ENCODE assay signal across 17 cellular contexts in genomic region chr2:33123216-33123615, GRCh38.
DNase-seq lines count a peak whose midpoint lies in the region; ATAC-seq and TF ChIP-seq lines count a peak whose summit lies in the region.
"Had no signal": no experiment of that assay in that cellular context is flagged by ENCODE, and none has a peak within 500 bp of the region (broad histone marks: within the 10 kb centered on the region; RNA-seq: fewer than 3 reads in every experiment).

No MANE protein-coding gene starts in this region.

- H2BK120ac ChIP-seq in IMR-90 (ENCODE audit: low read depth, low read length), result no peak overlapping the region

- peaks cover 12 to 35% of the 10 kb centered on the region in 2 experiments for H3K79me1 ChIP-seq in IMR-90 (ENCODE audit: low read depth in 1 of 2, low read length in 2 of 2)

- POLR2A ChIA-PET in IMR-90 (lab: Charles Lee; ENCODE audit: unreplicated experiment), result no interaction called here

- H4K91ac ChIP-seq in IMR-90 (ENCODE audit: insufficient read depth, low read depth, low read length), result no peak overlapping the region

- peak overlapping the region; percentile 59; the same call in 1 of the 2 replicates for H2AK5ac ChIP-seq in IMR-90 (ENCODE audit: low read depth, low read length)

- H2BK5ac ChIP-seq in IMR-90 (ENCODE audit: low read depth, low read length, poor library complexity, severe bottlenecking), result no peak overlapping the region

- no peak overlapping the region for H4K8ac ChIP-seq in IMR-90 (ENCODE audit: low read depth in 2 of 2, low read length in 2 of 2)

- no peak for TF ChIP-seq RAD21 in IMR-90 (IDR thresholded peaks at IDR 0.05; ENCODE audit: low read length)

- TF ChIP-seq CTCF in IMR-90 (conservative IDR thresholded peaks at IDR 0.05; ENCODE audit: low read depth, low read length) (no peak), astrocyte of the cerebellum (IDR thresholded peaks at IDR 0.05; ENCODE audit: low read depth, low read length, missing control alignments) (no peak), fibroblast of mammary gland (conservative IDR thresholded peaks at IDR 0.05; ENCODE audit: control insufficient read depth, insufficient read depth, low read depth, low read length) (no peak), sigmoid colon (IDR thresholded peaks at IDR 0.05) (no peak)

- dilution Hi-C loops in IMR-90 (cut with HindIII; ENCODE audit: low sequenced_read_pairs, unreplicated experiment), result no loop called here

- no peak overlapping the region for H3K56ac ChIP-seq in IMR-90 (ENCODE audit: extremely low read depth, insufficient read depth, low read length)

- H3K9me3 ChIP-seq in IMR-90 (ENCODE audit: control insufficient read depth, insufficient read depth, low read length) (no peaks in the 10 kb centered on the region), sigmoid colon (no peaks in the 10 kb centered on the region)

- peak overlapping the region; percentile 37; the same call in 1 of the 2 replicates for H3K14ac ChIP-seq in IMR-90 (replicated peaks; ENCODE audit: low read depth, low read length)

- H2BK15ac ChIP-seq in IMR-90 (ENCODE audit: low read depth, low read length), result 0 out of 3 replicates have a peak overlapping the region, but pooled peaks have one; percentile 63

- H2AK9ac ChIP-seq in IMR-90 (replicated peaks; ENCODE audit: low read depth, low read length, poor library complexity), result no peak overlapping the region

- no peak overlapping the region for H4K5ac ChIP-seq in IMR-90 (ENCODE audit: low read depth, low read length)

- TF ChIP-seq EP300 in sigmoid colon (IDR thresholded peaks at IDR 0.05), result no peak

- peaks cover 13% of the 10 kb centered on the region; the same call in 1 of the 2 replicates for H3K9me1 ChIP-seq in IMR-90 (ENCODE audit: insufficient read depth, low read length)

- in situ Hi-C loops in IMR-90 (cut with MboI; ENCODE audit: low sequenced_read_pairs) (no loop called here), astrocyte of the cerebellum (cut with HindIII; ENCODE audit: low sequenced_read_pairs) (no loop called here)

- CTCF ChIA-PET in IMR-90 (lab: Yijun Ruan, JAX), result interaction anchor here (0.7 kb wide), 2 partner anchors 8 to 373 kb away, joined by 6 to 9 read pairs; no protein-coding TSS in a partner anchor

- H3K27me3 ChIP-seq in IMR-90 (ENCODE audit: control insufficient read depth, insufficient read depth, low read length) (no peaks in the 10 kb centered on the region), sigmoid colon (no peaks in the 10 kb centered on the region)
- H3K27me3 ChIP-seq: SJCRH30 had no signal

- no peak overlapping the region for H3K4me2 ChIP-seq in IMR-90 (ENCODE audit: low read depth, low read length)

- peak overlapping the region; percentile 35; the same call in 1 of the 2 replicates for H3K4ac ChIP-seq in IMR-90 (ENCODE audit: low read depth, low read length)

- H3K36me3 ChIP-seq in IMR-90 (ENCODE audit: control insufficient read depth, insufficient read depth, low read length) (peaks cover 3% of the 10 kb centered on the region; the same call in 1 of the 2 replicates), sigmoid colon (no peaks in the 10 kb centered on the region)
- H3K36me3 ChIP-seq: SJCRH30 had no signal

- H3K4me1 ChIP-seq in IMR-90 (ENCODE audit: control insufficient read depth, insufficient read depth, low read length) (peaks cover 9% of the 10 kb centered on the region; the same call in 1 of the 2 replicates), sigmoid colon (peaks cover 0 to 5% (median 0%) of the 10 kb centered on the region in 4 donors)
- H3K4me1 ChIP-seq: SJCRH30 had no signal

- no peak overlapping the region for H2AFZ ChIP-seq in IMR-90 (replicated peaks; ENCODE audit: low read length, poor library complexity)

- H3K4me3 ChIP-seq in IMR-90 (ENCODE audit: insufficient read depth, low read depth, low read length) (no peak overlapping the region), astrocyte of the cerebellum (ENCODE audit: low read depth, low read length) (no peak overlapping the region), fibroblast of mammary gland (ENCODE audit: control insufficient read depth, low read depth, low read length) (no peak overlapping the region), sigmoid colon (no peak overlapping the region)
- H3K4me3 ChIP-seq: SJCRH30 had no signal

- TF ChIP-seq POLR2A in IMR-90 (IDR thresholded peaks at IDR 0.05; ENCODE audit: low read depth, low read length), result no peak
- TF ChIP-seq POLR2A in sigmoid colon (IDR thresholded peaks at IDR 0.05), result no peak

- H2BK20ac ChIP-seq in IMR-90 (ENCODE audit: low read depth, low read length), result no peak overlapping the region

- no peak overlapping the region; the same call in 1 of the 2 replicates for H3K18ac ChIP-seq in IMR-90 (ENCODE audit: low read depth, low read length)

- ATAC-seq in IMR-90 (ENCODE audit: low read depth) (no peak), GM21723 (IDR thresholded peaks at IDR 0.05; ENCODE audit: unreplicated experiment) (no peak), HG02571 (IDR thresholded peaks at IDR 0.05; ENCODE audit: unreplicated experiment) (no peak)

- H3K9ac ChIP-seq in IMR-90 (ENCODE audit: low read depth, low read length), result no peak overlapping the region

- H3K27ac ChIP-seq in IMR-90 (ENCODE audit: insufficient read depth, low read length) (no peak overlapping the region), sigmoid colon (no peak overlapping the region)
- H3K27ac ChIP-seq: RWPE1, SJCRH30 had no signal

- no TSS peak for BruUV-seq in IMR-90 (replicated peaks; lab: Mats Ljungman, UMichigan)

- intact Hi-C loops in IMR-90 (cut with micrococcal nuclease) (no loop called here), sigmoid colon (cut with DNase I) (no loop called here)

- H4K20me1 ChIP-seq in IMR-90 (ENCODE audit: insufficient read depth, low read length), result no peaks in the 10 kb centered on the region

- peak; percentile 61 for DNase-seq in IMR-90
- peak; percentile 44 for DNase-seq in astrocyte of the cerebellum (ENCODE audit: low read depth)
- DNase-seq in fibroblast of mammary gland (ENCODE audit: low read depth), result peak; percentile 53
- peak; percentile 21 for DNase-seq in renal cortical epithelial cell (ENCODE audit: low read depth)
- no peak for DNase-seq in sigmoid colon
- DNase-seq in NCI-H748 treated with DMSO at 0.1 percent for 48 hours (lab: John Stamatoyannopoulos, UW), result no peak
- DNase-seq: C1 segment of cervical spinal cord, GF-D8, Karpas-422, NCI-H1105 treated with DMSO at 0.1 percent for 48 hours, NCI-H1694 treated with DMSO at 0.1 percent for 48 hours, NCI-H446, NCI-H69, SJCRH30 had no signal

- H3K23ac ChIP-seq in IMR-90 (ENCODE audit: low read depth, low read length), result no peak overlapping the region

TF ChIP-seq in IMR-90, 13 proteins besides CTCF, POLR2A, EP300 and RAD21:
- TF ChIP-seq CEBPB (IDR thresholded peaks at IDR 0.05; ENCODE audit: low read depth, low read length) (no peak), SMC3 (IDR thresholded peaks at IDR 0.05; ENCODE audit: low read depth, low read length) (no peak), NFE2L2 (IDR thresholded peaks at IDR 0.05; ENCODE audit: low read depth, low read length) (no peak), ELK1 (IDR thresholded peaks at IDR 0.05; ENCODE audit: borderline replicate concordance, low read depth, low read length) (no peak), RCOR1 (IDR thresholded peaks at IDR 0.05; ENCODE audit: insufficient replicate concordance, low read length) (no peak), RFX5 (IDR thresholded peaks at IDR 0.05; ENCODE audit: low read depth, low read length) (no peak), CHD1 (IDR thresholded peaks at IDR 0.05; ENCODE audit: low read depth, low read length) (no peak), USF2 (IDR thresholded peaks at IDR 0.05; ENCODE audit: low read depth, low read length) (no peak), MXI1 (IDR thresholded peaks at IDR 0.05; ENCODE audit: borderline replicate concordance, low read depth, low read length) (no peak), MAZ (IDR thresholded peaks at IDR 0.05; ENCODE audit: borderline replicate concordance, low read depth, low read length) (no peak), FOS (IDR thresholded peaks at IDR 0.05; ENCODE audit: low read depth, low read length) (no peak), MAFK (IDR thresholded peaks at IDR 0.05; ENCODE audit: low read depth, low read length) (no peak), BHLHE40 (IDR thresholded peaks at IDR 0.05; ENCODE audit: low read depth, low read length) (no peak)

Comparison
In these comparisons a context has a peak if more than half of its experiments do, and no peak if none do; other contexts are left out.
1. DNase-seq: peak in IMR-90 (single experiment), astrocyte of the cerebellum (single experiment), fibroblast of mammary gland (single experiment) and renal cortical epithelial cell (single experiment); none in sigmoid colon (single experiment) and NCI-H748 treated with DMSO at 0.1 percent for 48 hours (single experiment).